16 cellular contexts compared by ENCODE assay signal in the genomic region with DNA sequence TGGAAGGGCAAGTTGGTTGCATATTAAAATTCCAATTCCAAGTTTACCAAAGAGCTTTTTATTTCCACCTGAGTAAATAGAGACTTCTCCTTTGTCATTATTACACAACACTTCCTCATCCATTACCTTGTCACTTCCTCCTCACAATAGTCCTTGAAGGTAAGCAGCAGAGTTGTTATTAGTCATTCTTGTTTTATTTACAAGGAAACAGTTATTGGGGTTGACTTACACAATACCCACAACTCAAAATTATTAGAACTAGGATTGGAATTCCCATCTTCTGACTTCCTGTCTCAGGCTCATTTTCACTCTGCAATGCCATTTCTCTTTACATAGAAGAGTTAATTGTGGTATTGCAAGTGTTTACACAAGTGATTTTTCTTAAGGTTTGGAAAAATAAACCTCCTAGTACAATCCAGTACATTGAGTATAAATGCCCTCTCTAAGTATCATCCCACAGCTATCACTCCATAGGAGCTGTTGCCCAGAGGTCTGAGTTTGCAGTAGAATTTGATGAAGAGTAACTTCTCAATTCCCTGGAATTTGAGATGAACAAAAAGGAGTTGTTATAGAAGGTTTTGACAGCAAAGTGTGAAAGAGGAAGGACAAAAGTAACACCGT. TPM values are rescaled to one million over a fixed set of nuclear protein-coding genes. Genes with fewer than 3 reads are reported as not detected.
DNase-seq lines count a peak whose midpoint lies in the region; ATAC-seq and TF ChIP-seq lines count a peak whose summit lies in the region.
"Had no signal": no experiment of that assay in that cellular context is flagged by ENCODE, and none has a peak within 500 bp of the region (broad histone marks: within the 10 kb centered on the region; RNA-seq: fewer than 3 reads in every experiment).

No MANE protein-coding gene starts in this region.

- peaks cover 17% of the 10 kb centered on the region for H3F3A ChIP-seq in PC-9 (ENCODE audit: insufficient read depth, low read depth)

- CTCF ChIA-PET in PC-9 (lab: Charles Lee) = interaction anchor here (0.6 kb wide), 1 partner anchor 99 kb away, joined by 3 read pairs; no protein-coding TSS in a partner anchor

- ATAC-seq in mucosa of descending colon (peak; percentile 44), GM18498 (IDR thresholded peaks at IDR 0.05; ENCODE audit: unreplicated experiment) (no peak)
- ATAC-seq: activated CD4-positive, alpha-beta T cell treated with anti-CD3 and anti-CD28 coated beads for 36 hours; effector memory CD8-positive, alpha-beta T cell had no signal

- no peak for TF ChIP-seq CTCF in PC-9 (conservative IDR thresholded peaks at IDR 0.05)
- TF ChIP-seq CTCF in epithelial cell of esophagus (IDR thresholded peaks at IDR 0.05; ENCODE audit: insufficient read depth, low read depth, low read length, missing control alignments) = no peak
- no peak for TF ChIP-seq CTCF in mucosa of descending colon (IDR thresholded peaks at IDR 0.05)

- H3K27me3 ChIP-seq in PC-9 (ENCODE audit: insufficient read depth, low read depth) = no peaks in the 10 kb centered on the region
- H3K27me3 ChIP-seq: cardiac muscle cell had no signal

- no peaks in the 10 kb centered on the region for H3K79me2 ChIP-seq in PC-9 (ENCODE audit: low read depth)

- no peak overlapping the region; the same call in 1 of the 2 replicates for H3K4me2 ChIP-seq in PC-9

- no peak overlapping the region for H3K4me3 ChIP-seq in PC-9
- H3K4me3 ChIP-seq in epithelial cell of esophagus (ENCODE audit: low read length) = no peak overlapping the region
- no peak overlapping the region for H3K4me3 ChIP-seq in mucosa of descending colon
- H3K4me3 ChIP-seq: cardiac muscle cell had no signal

- no peaks in the 10 kb centered on the region for H3K9me2 ChIP-seq in PC-9 (ENCODE audit: insufficient read depth)

- H3K9me3 ChIP-seq in PC-9 (ENCODE audit: insufficient read depth, low read depth) = no peaks in the 10 kb centered on the region
- H3K9me3 ChIP-seq in mucosa of descending colon = no peaks in the 10 kb centered on the region

- H3K36me3 ChIP-seq in PC-9 (ENCODE audit: low read depth) (no peaks in the 10 kb centered on the region), mucosa of descending colon (ENCODE audit: low read depth) (no peaks in the 10 kb centered on the region)
- H3K36me3 ChIP-seq: cardiac muscle cell had no signal

- H3K4me1 ChIP-seq in PC-9 (replicated peaks; ENCODE audit: insufficient read depth) (peaks cover 20% of the 10 kb centered on the region), mucosa of descending colon (ENCODE audit: low read depth) (peaks cover 10% of the 10 kb centered on the region)

- peak overlapping the region; percentile 62 for H3K27ac ChIP-seq in PC-9
- H3K27ac ChIP-seq: 22Rv1, cardiac muscle cell had no signal

- POLR2A ChIA-PET in PC-9 (lab: Charles Lee; ENCODE audit: unreplicated experiment) = no interaction called here

- intact Hi-C loops in PC-9 (cut with micrococcal nuclease; ENCODE audit: unreplicated experiment) = loop anchor here (5.0 to 10.0 kb wide), 3 partner anchors 96 to 1013 kb away; no protein-coding TSS in a partner anchor
- intact Hi-C loops in mucosa of descending colon (cut with DNase I, micrococcal nuclease) = loop anchor here in 1 of 2 donors (10.0 kb wide), 1 partner anchor 483 kb away; no protein-coding TSS in a partner anchor

- no peaks in the 10 kb centered on the region for H4K20me1 ChIP-seq in PC-9 (ENCODE audit: insufficient read depth)

- no TSS peak for BruUV-seq in PC-9 (replicated peaks; lab: Mats Ljungman, UMichigan)

- H2AFZ ChIP-seq in PC-9 = no peak overlapping the region

- DNase-seq in DMS153 (lab: John Stamatoyannopoulos, UW) (peak; percentile 67), DMS153 treated with DMSO at 0.1 percent for 48 hours (lab: John Stamatoyannopoulos, UW; ENCODE audit: unreplicated experiment) (no peak), PC-9 (peak in 1 of 2 experiments; percentile 93), epithelial cell of esophagus (ENCODE audit: low read depth) (peak; percentile 85), mucosa of descending colon (no peak), cerebellum (ENCODE audit: low spot score) (no peak), AML-193 (lab: John Stamatoyannopoulos, UW) (no peak)
- DNase-seq: activated CD4-positive, alpha-beta T cell treated with anti-CD3 and anti-CD28 coated beads for 36 hours; activated naive CD4-positive, alpha-beta T cell treated with anti-CD3 and anti-CD28 coated beads, Interleukin-2, amount 50 U/mL, for 16 hours; CD4-positive, alpha-beta T cell; effector memory CD8-positive, alpha-beta T cell; Karpas-422; NCI-H2029 had no signal

RNA-seq across cellular contexts. Expression of gene MTRF1L, which starts 28.9 kb away (rescaled TPM):
- total RNA-seq in PC-9 (2021) (5.7 and 8.0 TPM in 2 replicates), mucosa of descending colon (10 to 100 TPM; 21.8 to 30.7 (median 22.2) TPM), cerebellum (21.7 TPM)

RNA-seq across cellular contexts. Expression of gene FBXO5, which starts 48.6 kb away (rescaled TPM):
- total RNA-seq in PC-9 (2021) (14.8 and 20.6 TPM in 2 replicates), mucosa of descending colon (1 to 10 TPM; 3.1 to 7.6 (median 5.5) TPM), cerebellum (16.1 TPM)

Comparison
In these comparisons a context has a peak if more than half of its experiments do, and no peak if none do; other contexts are left out.
1. DNase-seq: peak in DMS153 (single experiment) and epithelial cell of esophagus (single experiment); none in DMS153 treated with DMSO at 0.1 percent for 48 hours (single experiment), mucosa of descending colon (0 of 3), cerebellum (single experiment) and AML-193 (0 of 2).